ENCODE assay signal across 15 cellular contexts in genomic region chr17:35044181-35044580, GRCh38. TPM values are rescaled to one million over a fixed set of nuclear protein-coding genes. Genes with fewer than 3 reads are reported as not detected.
DNase-seq lines count a peak whose midpoint lies in the region; ATAC-seq and TF ChIP-seq lines count a peak whose summit lies in the region.
"Had no signal": no experiment of that assay in that cellular context is flagged by ENCODE, and none has a peak within 500 bp of the region (broad histone marks: within the 10 kb centered on the region; RNA-seq: fewer than 3 reads in every experiment).

No MANE protein-coding gene starts in this region.

- no peak for ATAC-seq in CD4-positive, CD25-positive, alpha-beta regulatory T cell (ENCODE audit: low read depth in 2 of 2)
- no peak for ATAC-seq in activated T-helper 17 cell treated with anti-CD3 and anti-CD28 coated beads, Interleukin-2, amount 50 U/mL, for 72 hours (replicated peaks)
- ATAC-seq in naive thymus-derived CD4-positive, alpha-beta T cell, result no peak
- ATAC-seq in right lobe of liver (no peak), HG03457 (IDR thresholded peaks at IDR 0.05; ENCODE audit: unreplicated experiment) (no peak)

- H3K27me3 Mint-ChIP-seq in CD4-positive, CD25-positive, alpha-beta regulatory T cell, result peaks cover 4% of the 10 kb centered on the region
- no peaks in the 10 kb centered on the region for H3K27me3 Mint-ChIP-seq in CD4-positive, alpha-beta memory T cell
- no peaks in the 10 kb centered on the region for H3K27me3 Mint-ChIP-seq in activated T-helper 17 cell treated with anti-CD3 and anti-CD28 coated beads, Interleukin-2, amount 50 U/mL, for 72 hours
- no peaks in the 10 kb centered on the region for H3K27me3 Mint-ChIP-seq in naive thymus-derived CD4-positive, alpha-beta T cell

- H3K36me3 Mint-ChIP-seq in CD4-positive, CD25-positive, alpha-beta regulatory T cell, result peaks cover 21% of the 10 kb centered on the region
- peaks cover 3 to 13% of the 10 kb centered on the region in 2 donors for H3K36me3 Mint-ChIP-seq in CD4-positive, alpha-beta memory T cell
- peaks cover 14% of the 10 kb centered on the region for H3K36me3 Mint-ChIP-seq in activated T-helper 17 cell treated with anti-CD3 and anti-CD28 coated beads, Interleukin-2, amount 50 U/mL, for 72 hours (ENCODE audit: low read depth)
- H3K36me3 Mint-ChIP-seq in naive thymus-derived CD4-positive, alpha-beta T cell, result peaks cover 7 to 23% (median 15%) of the 10 kb centered on the region in 5 donors

- H3K4me1 ChIP-seq in CD4-positive, CD25-positive, alpha-beta regulatory T cell (ENCODE audit: control insufficient read depth, insufficient read depth, low read length, poor library complexity, severe bottlenecking), result peaks cover 69% of the 10 kb centered on the region
- H3K4me1 ChIP-seq in CD4-positive, alpha-beta memory T cell (ENCODE audit: insufficient read depth, low read length), result peaks cover 71% of the 10 kb centered on the region
- peaks cover 54 to 55% of the 10 kb centered on the region in 2 donors for H3K4me1 ChIP-seq in naive thymus-derived CD4-positive, alpha-beta T cell (ENCODE audit: control insufficient read depth in 2 of 2, insufficient read depth in 2 of 2, low read length in 2 of 2)
- H3K4me1 ChIP-seq in right lobe of liver, result peaks cover 0 to 32% (median 10%) of the 10 kb centered on the region in 4 donors

- peaks cover 5% of the 10 kb centered on the region for H3K36me3 ChIP-seq in CD4-positive, CD25-positive, alpha-beta regulatory T cell (ENCODE audit: control insufficient read depth, insufficient read depth, low read length)
- no peaks in the 10 kb centered on the region for H3K36me3 ChIP-seq in CD4-positive, alpha-beta memory T cell (ENCODE audit: insufficient read depth, low read length)
- H3K36me3 ChIP-seq in naive thymus-derived CD4-positive, alpha-beta T cell (ENCODE audit: control insufficient read depth in 2 of 3, insufficient read depth in 3 of 3, low read length in 3 of 3), result no peaks in the 10 kb centered on the region
- peaks cover 0 to 2% (median 0%) of the 10 kb centered on the region in 4 donors for H3K36me3 ChIP-seq in right lobe of liver
- H3K36me3 ChIP-seq: BE2C had no signal

- intact Hi-C loops in CD4-positive, alpha-beta memory T cell (cut with micrococcal nuclease), result no loop called here
- intact Hi-C loops in naive thymus-derived CD4-positive, alpha-beta T cell (cut with micrococcal nuclease), result no loop called here
- intact Hi-C loops in right lobe of liver (cut with DNase I), result no loop called here

- TF ChIP-seq POLR2A in right lobe of liver (IDR thresholded peaks at IDR 0.05), result no peak

- H3K27ac Mint-ChIP-seq in CD4-positive, CD25-positive, alpha-beta regulatory T cell, result peak overlapping the region; percentile 92 to 97 (median 95)
- peak overlapping the region; percentile 83 to 96 (median 93) for H3K27ac Mint-ChIP-seq in CD4-positive, alpha-beta memory T cell
- peak overlapping the region; percentile 86 for H3K27ac Mint-ChIP-seq in activated T-helper 17 cell treated with anti-CD3 and anti-CD28 coated beads, Interleukin-2, amount 50 U/mL, for 72 hours
- H3K27ac Mint-ChIP-seq in naive thymus-derived CD4-positive, alpha-beta T cell, result peak overlapping the region in 8 of 9 donors; percentile 85 to 97 (median 94)

- CTCF ChIA-PET in CD4-positive, alpha-beta memory T cell (lab: Charles Lee; ENCODE audit: partially characterized antibody), result interaction anchor here (0.7 to 5.2 kb wide), 4 partner anchors 20 to 46 kb away, joined by 4 to 45 read pairs (median 12); partner anchors contain the start of gene RFFL
- CTCF ChIA-PET in naive thymus-derived CD4-positive, alpha-beta T cell (lab: Charles Lee), result interaction anchor here (0.6 to 1.8 kb wide), 3 partner anchors 10 to 76 kb away, joined by 3 to 7 read pairs (median 5); partner anchors contain the start of gene RAD51D

- H3K27ac ChIP-seq in CD4-positive, CD25-positive, alpha-beta regulatory T cell (ENCODE audit: insufficient read depth, low read length, poor library complexity, severe bottlenecking), result peak overlapping the region; percentile 86
- H3K27ac ChIP-seq in CD4-positive, alpha-beta memory T cell (ENCODE audit: low read depth, low read length), result peak overlapping the region; percentile 68
- peak overlapping the region; percentile 69 for H3K27ac ChIP-seq in naive thymus-derived CD4-positive, alpha-beta T cell (ENCODE audit: low read depth, low read length)
- no peak overlapping the region for H3K27ac ChIP-seq in right lobe of liver
- no peak overlapping the region for H3K27ac ChIP-seq in coronary artery

- DNase-seq in CD4-positive, CD25-positive, alpha-beta regulatory T cell, result no peak
- no peak for DNase-seq in CD4-positive, alpha-beta memory T cell
- no peak for DNase-seq in naive thymus-derived CD4-positive, alpha-beta T cell
- DNase-seq in right lobe of liver (no peak), coronary artery (ENCODE audit: low spot score) (no peak), AML-193 (lab: John Stamatoyannopoulos, UW) (no peak)
- DNase-seq: BE2C, COR-L47, H7, NCI-H187 treated with DMSO at 0.1 percent for 48 hours, NCI-H2171 treated with DMSO at 0.1 percent for 48 hours, NCI-H510A treated with DMSO at 0.1 percent for 48 hours, SHP77 treated with DMSO at 0.1 percent for 48 hours had no signal

- H3K4me3 Mint-ChIP-seq in CD4-positive, CD25-positive, alpha-beta regulatory T cell, result peak overlapping the region in 2 of 4 donors; percentile 73 to 82
- H3K4me3 Mint-ChIP-seq in CD4-positive, alpha-beta memory T cell, result peak overlapping the region in 6 of 8 donors; percentile 17 to 75 (median 61)
- H3K4me3 Mint-ChIP-seq in activated T-helper 17 cell treated with anti-CD3 and anti-CD28 coated beads, Interleukin-2, amount 50 U/mL, for 72 hours, result no peak overlapping the region
- peak overlapping the region in 6 of 10 donors; percentile 12 to 86 (median 60) for H3K4me3 Mint-ChIP-seq in naive thymus-derived CD4-positive, alpha-beta T cell

- H3K27me3 ChIP-seq in CD4-positive, CD25-positive, alpha-beta regulatory T cell (ENCODE audit: control insufficient read depth, insufficient read depth, low read length), result no peaks in the 10 kb centered on the region
- H3K27me3 ChIP-seq in CD4-positive, alpha-beta memory T cell (ENCODE audit: insufficient read depth, low read length), result no peaks in the 10 kb centered on the region
- H3K27me3 ChIP-seq in naive thymus-derived CD4-positive, alpha-beta T cell (ENCODE audit: control insufficient read depth in 2 of 2, insufficient read depth in 2 of 2, low read length in 2 of 2), result no peaks in the 10 kb centered on the region
- no peaks in the 10 kb centered on the region for H3K27me3 ChIP-seq in right lobe of liver
- H3K27me3 ChIP-seq: BE2C had no signal

- no peak for TF ChIP-seq CTCF in right lobe of liver (IDR thresholded peaks at IDR 0.05)
- TF ChIP-seq CTCF in coronary artery (IDR thresholded peaks at IDR 0.05), result no peak

- WGBS in right lobe of liver (ENCODE audit: insufficient coverage, low coverage, low lambda C conversion rate, missing lambda C conversion rate), result 95% methylated on average over 8 of the region's 8 CpGs

- H3K9me3 ChIP-seq in CD4-positive, CD25-positive, alpha-beta regulatory T cell (ENCODE audit: control insufficient read depth in 2 of 2, low read length in 2 of 2), result no peaks in the 10 kb centered on the region
- no peaks in the 10 kb centered on the region for H3K9me3 ChIP-seq in CD4-positive, alpha-beta memory T cell (ENCODE audit: control insufficient read depth in 1 of 2, low read length in 2 of 2)
- no peaks in the 10 kb centered on the region for H3K9me3 ChIP-seq in naive thymus-derived CD4-positive, alpha-beta T cell (ENCODE audit: control insufficient read depth in 2 of 3, low read length in 3 of 3)
- H3K9me3 ChIP-seq in right lobe of liver, result no peaks in the 10 kb centered on the region
- H3K9me3 ChIP-seq: BE2C had no signal

- H3K4me1 Mint-ChIP-seq in CD4-positive, CD25-positive, alpha-beta regulatory T cell, result peaks cover 45 to 80% (median 54%) of the 10 kb centered on the region in 4 donors
- H3K4me1 Mint-ChIP-seq in CD4-positive, alpha-beta memory T cell, result peaks cover 47 to 78% (median 60%) of the 10 kb centered on the region in 4 donors
- peaks cover 44% of the 10 kb centered on the region for H3K4me1 Mint-ChIP-seq in activated T-helper 17 cell treated with anti-CD3 and anti-CD28 coated beads, Interleukin-2, amount 50 U/mL, for 72 hours
- H3K4me1 Mint-ChIP-seq in naive thymus-derived CD4-positive, alpha-beta T cell, result peaks cover 40 to 84% (median 75%) of the 10 kb centered on the region in 7 donors

- no peak overlapping the region for H3K4me3 ChIP-seq in CD4-positive, CD25-positive, alpha-beta regulatory T cell (ENCODE audit: low read depth, low read length)
- H3K4me3 ChIP-seq in CD4-positive, alpha-beta memory T cell (ENCODE audit: low read length in 2 of 2), result no peak overlapping the region
- no peak overlapping the region for H3K4me3 ChIP-seq in naive thymus-derived CD4-positive, alpha-beta T cell (ENCODE audit: low read length)
- H3K4me3 ChIP-seq in right lobe of liver (no peak overlapping the region), coronary artery (no peak overlapping the region)

- no peaks in the 10 kb centered on the region for H3K9me3 Mint-ChIP-seq in CD4-positive, CD25-positive, alpha-beta regulatory T cell
- no peaks in the 10 kb centered on the region for H3K9me3 Mint-ChIP-seq in CD4-positive, alpha-beta memory T cell
- H3K9me3 Mint-ChIP-seq in activated T-helper 17 cell treated with anti-CD3 and anti-CD28 coated beads, Interleukin-2, amount 50 U/mL, for 72 hours, result no peaks in the 10 kb centered on the region
- peaks cover 0 to 2% (median 0%) of the 10 kb centered on the region in 11 donors for H3K9me3 Mint-ChIP-seq in naive thymus-derived CD4-positive, alpha-beta T cell

- POLR2A ChIA-PET in CD4-positive, alpha-beta memory T cell (lab: Charles Lee; ENCODE audit: partially characterized antibody), result interaction anchor here (0.6 to 12.1 kb wide), 4 partner anchors 18 to 82 kb away, joined by 3 to 179 read pairs (median 56); partner anchors contain the start of gene RFFL
- POLR2A ChIA-PET in naive thymus-derived CD4-positive, alpha-beta T cell (lab: Charles Lee), result interaction anchor here (0.7 to 2.0 kb wide), 5 partner anchors 10 to 21 kb away, joined by 3 to 7 read pairs (median 4); partner anchors contain the start of gene RFFL

RNA-seq across cellular contexts. Expression of gene RFFL, which starts 19.3 kb away (rescaled TPM):
- total RNA-seq in CD4-positive, CD25-positive, alpha-beta regulatory T cell, result 118 TPM
- 100 to 1,000 TPM in 1 of 4 donors, 10 to 100 TPM in 3; 69.8 to 128 (median 79.3) TPM for polyA plus RNA-seq in CD4-positive, CD25-positive, alpha-beta regulatory T cell
- 10 to 100 TPM; 72.1 to 82.3 TPM for total RNA-seq in CD4-positive, alpha-beta memory T cell
- 10 to 100 TPM; 48.3 to 51.0 TPM for polyA plus RNA-seq in CD4-positive, alpha-beta memory T cell
- total RNA-seq in activated T-helper 17 cell treated with anti-CD3 and anti-CD28 coated beads, Interleukin-2, amount 50 U/mL, for 72 hours, result 10 to 100 TPM; 32.9 to 51.1 TPM
- 10 to 100 TPM; 45.0 to 74.7 (median 55.7) TPM for total RNA-seq in naive thymus-derived CD4-positive, alpha-beta T cell
- 10 to 100 TPM; 36.4 to 47.1 TPM for polyA plus RNA-seq in naive thymus-derived CD4-positive, alpha-beta T cell
- total RNA-seq in right lobe of liver, result 10 to 100 TPM; 29.0 to 39.0 (median 34.1) TPM

Comparison
In these comparisons a context has a peak if more than half of its experiments do, and no peak if none do; other contexts are left out.
1. H3K27ac ChIP-seq: peak in CD4-positive, CD25-positive, alpha-beta regulatory T cell (single experiment), CD4-positive, alpha-beta memory T cell (single experiment) and naive thymus-derived CD4-positive, alpha-beta T cell (single experiment); none in right lobe of liver (0 of 3) and coronary artery (0 of 2).
2. Peak in every context shown above with its lines, with median percentiles within 50 percentile points of each other: H3K27ac Mint-ChIP-seq.